In genomic region chr2:237732070-237732469, GRCh38 we compare ENCODE assay signal across 1 cellular context.
TF ChIP-seq lines count a peak whose summit lies in the region.

No MANE protein-coding gene starts in this region.

TF ChIP-seq in HepG2, 621 proteins besides CTCF, POLR2A, EP300 and RAD21 (continued from another document and continues in another):
- TF ChIP-seq ARID4A (CRISPR knock-in tag; IDR thresholded peaks at IDR 0.05; ENCODE audit: borderline replicate concordance) (0 out of 2 replicates have a peak, but pooled peaks have one; percentile 5), NFYC (CRISPR knock-in tag; IDR thresholded peaks at IDR 0.05) (no peak), FOXO4 (CRISPR knock-in tag; conservative IDR thresholded peaks at IDR 0.05) (no peak), YEATS4 (CRISPR knock-in tag; IDR thresholded peaks at IDR 0.05; ENCODE audit: borderline replicate concordance) (peak; percentile 17; the same call in 1 of the 2 replicates), ZNF512B (CRISPR knock-in tag; IDR thresholded peaks at IDR 0.05; ENCODE audit: borderline replicate concordance) (no peak), ZNF343 (CRISPR knock-in tag; IDR thresholded peaks at IDR 0.05) (no peak), SPEN (CRISPR knock-in tag; IDR thresholded peaks at IDR 0.05; ENCODE audit: low read depth) (0 out of 2 replicates have a peak, but pooled peaks have one; percentile 41), ZNF687 (CRISPR knock-in tag; IDR thresholded peaks at IDR 0.05) (peak; percentile 15; the same call in 1 of the 2 replicates), BHLHE40 (IDR thresholded peaks at IDR 0.05; ENCODE audit: low read length) (peak; percentile 1; the same call in 1 of the 2 replicates), ZBTB38 (CRISPR knock-in tag; IDR thresholded peaks at IDR 0.05) (peak; percentile 39; the same call in 1 of the 2 replicates), ZNF33A (CRISPR knock-in tag; IDR thresholded peaks at IDR 0.05; ENCODE audit: borderline replicate concordance) (no peak), EED (CRISPR knock-in tag; IDR thresholded peaks at IDR 0.05) (no peak), ZXDC (CRISPR knock-in tag; IDR thresholded peaks at IDR 0.05) (no peak), IRX3 (CRISPR knock-in tag; IDR thresholded peaks at IDR 0.05; ENCODE audit: borderline replicate concordance, low read depth) (no peak), ZNF615 (CRISPR knock-in tag; IDR thresholded peaks at IDR 0.05; ENCODE audit: borderline replicate concordance) (no peak), GMEB2 (CRISPR knock-in tag; IDR thresholded peaks at IDR 0.05; ENCODE audit: low read depth) (no peak)
- TF ChIP-seq, protein P1, sequence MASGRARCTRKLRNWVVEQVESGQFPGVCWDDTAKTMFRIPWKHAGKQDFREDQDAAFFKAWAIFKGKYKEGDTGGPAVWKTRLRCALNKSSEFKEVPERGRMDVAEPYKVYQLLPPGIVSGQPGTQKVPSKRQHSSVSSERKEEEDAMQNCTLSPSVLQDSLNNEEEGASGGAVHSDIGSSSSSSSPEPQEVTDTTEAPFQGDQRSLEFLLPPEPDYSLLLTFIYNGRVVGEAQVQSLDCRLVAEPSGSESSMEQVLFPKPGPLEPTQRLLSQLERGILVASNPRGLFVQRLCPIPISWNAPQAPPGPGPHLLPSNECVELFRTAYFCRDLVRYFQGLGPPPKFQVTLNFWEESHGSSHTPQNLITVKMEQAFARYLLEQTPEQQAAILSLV (CRISPR knock-in tag; IDR thresholded peaks at IDR 0.05; ENCODE audit: borderline replicate concordance), result no peak
- TF ChIP-seq, protein P2, sequence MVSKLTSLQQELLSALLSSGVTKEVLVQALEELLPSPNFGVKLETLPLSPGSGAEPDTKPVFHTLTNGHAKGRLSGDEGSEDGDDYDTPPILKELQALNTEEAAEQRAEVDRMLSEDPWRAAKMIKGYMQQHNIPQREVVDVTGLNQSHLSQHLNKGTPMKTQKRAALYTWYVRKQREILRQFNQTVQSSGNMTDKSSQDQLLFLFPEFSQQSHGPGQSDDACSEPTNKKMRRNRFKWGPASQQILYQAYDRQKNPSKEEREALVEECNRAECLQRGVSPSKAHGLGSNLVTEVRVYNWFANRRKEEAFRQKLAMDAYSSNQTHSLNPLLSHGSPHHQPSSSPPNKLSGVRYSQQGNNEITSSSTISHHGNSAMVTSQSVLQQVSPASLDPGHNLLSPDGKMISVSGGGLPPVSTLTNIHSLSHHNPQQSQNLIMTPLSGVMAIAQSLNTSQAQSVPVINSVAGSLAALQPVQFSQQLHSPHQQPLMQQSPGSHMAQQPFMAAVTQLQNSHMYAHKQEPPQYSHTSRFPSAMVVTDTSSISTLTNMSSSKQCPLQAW (CRISPR knock-in tag; IDR thresholded peaks at IDR 0.05), result peak; percentile 61
- TF ChIP-seq, protein P3, sequence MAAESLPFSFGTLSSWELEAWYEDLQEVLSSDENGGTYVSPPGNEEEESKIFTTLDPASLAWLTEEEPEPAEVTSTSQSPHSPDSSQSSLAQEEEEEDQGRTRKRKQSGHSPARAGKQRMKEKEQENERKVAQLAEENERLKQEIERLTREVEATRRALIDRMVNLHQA (CRISPR knock-in tag; IDR thresholded peaks at IDR 0.05), result no peak
- TF ChIP-seq, protein P4, sequence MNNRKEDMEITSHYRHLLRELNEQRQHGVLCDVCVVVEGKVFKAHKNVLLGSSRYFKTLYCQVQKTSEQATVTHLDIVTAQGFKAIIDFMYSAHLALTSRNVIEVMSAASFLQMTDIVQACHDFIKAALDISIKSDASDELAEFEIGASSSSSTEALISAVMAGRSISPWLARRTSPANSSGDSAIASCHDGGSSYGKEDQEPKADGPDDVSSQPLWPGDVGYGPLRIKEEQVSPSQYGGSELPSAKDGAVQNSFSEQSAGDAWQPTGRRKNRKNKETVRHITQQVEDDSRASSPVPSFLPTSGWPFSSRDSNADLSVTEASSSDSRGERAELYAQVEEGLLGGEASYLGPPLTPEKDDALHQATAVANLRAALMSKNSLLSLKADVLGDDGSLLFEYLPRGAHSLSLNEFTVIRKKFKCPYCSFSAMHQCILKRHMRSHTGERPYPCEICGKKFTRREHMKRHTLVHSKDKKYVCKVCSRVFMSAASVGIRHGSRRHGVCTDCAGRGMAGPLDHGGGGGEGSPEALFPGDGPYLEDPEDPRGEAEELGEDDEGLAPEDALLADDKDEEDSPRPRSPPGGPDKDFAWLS (CRISPR knock-in tag; IDR thresholded peaks at IDR 0.05; ENCODE audit: borderline replicate concordance), result no peak
- TF ChIP-seq, protein P5, sequence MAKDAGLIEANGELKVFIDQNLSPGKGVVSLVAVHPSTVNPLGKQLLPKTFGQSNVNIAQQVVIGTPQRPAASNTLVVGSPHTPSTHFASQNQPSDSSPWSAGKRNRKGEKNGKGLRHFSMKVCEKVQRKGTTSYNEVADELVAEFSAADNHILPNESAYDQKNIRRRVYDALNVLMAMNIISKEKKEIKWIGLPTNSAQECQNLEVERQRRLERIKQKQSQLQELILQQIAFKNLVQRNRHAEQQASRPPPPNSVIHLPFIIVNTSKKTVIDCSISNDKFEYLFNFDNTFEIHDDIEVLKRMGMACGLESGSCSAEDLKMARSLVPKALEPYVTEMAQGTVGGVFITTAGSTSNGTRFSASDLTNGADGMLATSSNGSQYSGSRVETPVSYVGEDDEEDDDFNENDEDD (CRISPR knock-in tag; IDR thresholded peaks at IDR 0.05; ENCODE audit: borderline replicate concordance), result peak; percentile 31; the same call in 1 of the 2 replicates
- TF ChIP-seq, protein P6, sequence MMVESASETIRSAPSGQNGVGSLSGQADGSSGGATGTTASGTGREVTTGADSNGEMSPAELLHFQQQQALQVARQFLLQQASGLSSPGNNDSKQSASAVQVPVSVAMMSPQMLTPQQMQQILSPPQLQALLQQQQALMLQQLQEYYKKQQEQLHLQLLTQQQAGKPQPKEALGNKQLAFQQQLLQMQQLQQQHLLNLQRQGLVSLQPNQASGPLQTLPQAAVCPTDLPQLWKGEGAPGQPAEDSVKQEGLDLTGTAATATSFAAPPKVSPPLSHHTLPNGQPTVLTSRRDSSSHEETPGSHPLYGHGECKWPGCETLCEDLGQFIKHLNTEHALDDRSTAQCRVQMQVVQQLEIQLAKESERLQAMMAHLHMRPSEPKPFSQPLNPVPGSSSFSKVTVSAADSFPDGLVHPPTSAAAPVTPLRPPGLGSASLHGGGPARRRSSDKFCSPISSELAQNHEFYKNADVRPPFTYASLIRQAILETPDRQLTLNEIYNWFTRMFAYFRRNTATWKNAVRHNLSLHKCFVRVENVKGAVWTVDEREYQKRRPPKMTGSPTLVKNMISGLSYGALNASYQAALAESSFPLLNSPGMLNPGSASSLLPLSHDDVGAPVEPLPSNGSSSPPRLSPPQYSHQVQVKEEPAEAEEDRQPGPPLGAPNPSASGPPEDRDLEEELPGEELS (CRISPR knock-in tag; IDR thresholded peaks at IDR 0.05), result 0 out of 2 replicates have a peak, but pooled peaks have one; percentile 36
